In the genomic region with DNA sequence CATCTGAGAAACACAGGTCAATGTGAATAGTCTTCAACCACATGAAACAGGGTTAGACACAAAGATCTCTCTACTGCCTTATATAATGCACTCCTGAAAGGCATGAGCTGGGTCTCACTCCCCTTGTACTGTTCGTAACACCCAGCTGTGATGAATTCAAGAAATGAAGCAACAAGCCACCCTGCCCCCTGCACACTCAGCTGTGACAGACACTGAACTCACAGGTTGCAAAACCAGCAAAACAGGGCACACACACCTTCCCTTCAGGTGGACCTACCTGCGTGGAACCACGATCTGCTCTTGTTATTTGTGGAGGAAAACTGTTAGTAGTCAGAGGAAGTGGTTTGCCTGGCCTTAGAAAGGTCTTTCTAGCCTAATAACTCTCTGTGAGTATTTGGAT, we compare ENCODE assay signal across 20 cellular contexts.
DNase-seq lines count a peak whose midpoint lies in the region; ATAC-seq and TF ChIP-seq lines count a peak whose summit lies in the region.
"Had no signal": no experiment of that assay in that cellular context is flagged by ENCODE, and none has a peak within 500 bp of the region (broad histone marks: within the 10 kb centered on the region; RNA-seq: fewer than 3 reads in every experiment).

No MANE protein-coding gene starts in this region.

- H3K9ac ChIP-seq in PC-3 (ENCODE audit: low read length), result no peak overlapping the region

- no peaks in the 10 kb centered on the region for H3K27me3 Mint-ChIP-seq in progenitor cell of endocrine pancreas
- H3K27me3 Mint-ChIP-seq: CD4-positive, alpha-beta memory T cell had no signal

- no peaks in the 10 kb centered on the region for H3K9me2 ChIP-seq in PC-3 (replicated peaks; ENCODE audit: low read length)

- no peaks in the 10 kb centered on the region for H3K9me3 ChIP-seq in PC-3 (ENCODE audit: low read length)
- no peaks in the 10 kb centered on the region for H3K9me3 ChIP-seq in esophagus (ENCODE audit: control insufficient read depth in 2 of 2, insufficient read depth in 1 of 2, low read depth in 1 of 2, low read length in 1 of 2)
- H3K9me3 ChIP-seq in suprapubic skin, result no peaks in the 10 kb centered on the region
- H3K9me3 ChIP-seq: Caco-2 had no signal

- H3F3A ChIP-seq in PC-3 (ENCODE audit: low read length, unreplicated experiment), result no peaks in the 10 kb centered on the region

- peaks cover 15% of the 10 kb centered on the region for H3K4me1 Mint-ChIP-seq in progenitor cell of endocrine pancreas (ENCODE audit: low read depth)

- no peak for TF ChIP-seq POLR2A in suprapubic skin (IDR thresholded peaks at IDR 0.05)

- H3K36me3 ChIP-seq in PC-3 (ENCODE audit: low read depth, low read length), result no peaks in the 10 kb centered on the region
- H3K36me3 ChIP-seq in esophagus (ENCODE audit: control insufficient read depth in 2 of 2, insufficient read depth in 2 of 2, low read length in 1 of 2), result peaks cover 0 to 10% of the 10 kb centered on the region in 2 donors
- H3K36me3 ChIP-seq in suprapubic skin, result no peaks in the 10 kb centered on the region

- POLR2A ChIA-PET in PC-3 (lab: Charles Lee; ENCODE audit: unreplicated experiment), result no interaction called here

- H3K4me1 ChIP-seq in PC-3 (ENCODE audit: insufficient read depth, low read length) (no peaks in the 10 kb centered on the region), esophagus (ENCODE audit: control insufficient read depth in 2 of 2, insufficient read depth in 2 of 2, low read length in 1 of 2) (peaks cover 0 to 4% of the 10 kb centered on the region in 2 donors), suprapubic skin (no peaks in the 10 kb centered on the region)
- H3K4me1 ChIP-seq: Caco-2 had no signal

- no peaks in the 10 kb centered on the region for H3K36me3 Mint-ChIP-seq in progenitor cell of endocrine pancreas (ENCODE audit: insufficient read depth)
- H3K36me3 Mint-ChIP-seq: CD4-positive, alpha-beta memory T cell had no signal

- H3K79me2 ChIP-seq in PC-3 (ENCODE audit: low read length), result no peaks in the 10 kb centered on the region

- no peak overlapping the region for H3K4me2 ChIP-seq in PC-3 (ENCODE audit: low read length)

- H3K4me3 Mint-ChIP-seq in progenitor cell of endocrine pancreas (ENCODE audit: low read depth), result no peak overlapping the region

- no peak overlapping the region for H2AFZ ChIP-seq in PC-3 (ENCODE audit: low read length)

- H3K27ac ChIP-seq in PC-3 (ENCODE audit: low read length) (no peak overlapping the region), esophagus (ENCODE audit: low read depth in 2 of 2, low read length in 1 of 2) (peak overlapping the region; percentile 51 to 74), suprapubic skin (peak overlapping the region; percentile 16)

- CTCF ChIA-PET in PC-3 (lab: Charles Lee), result interaction anchor here (0.6 kb wide), 1 partner anchor 115 kb away, joined by 3 read pairs; no protein-coding TSS in a partner anchor

- H3K4me3 ChIP-seq in GM12865 (ENCODE audit: low read depth, low read length) (no peak overlapping the region), PC-3 (ENCODE audit: low read length) (no peak overlapping the region), esophagus (ENCODE audit: low read depth in 1 of 2, low read length in 2 of 2) (no peak overlapping the region), suprapubic skin (no peak overlapping the region)

- ATAC-seq in PC-3 (no peak), GM21528 (IDR thresholded peaks at IDR 0.05; ENCODE audit: low FRiP score, unreplicated experiment) (no peak)
- ATAC-seq: SK-N-SH treated with all-trans-retinoic acid at 6 μM for 48 hours had no signal

- H4K20me1 ChIP-seq in PC-3 (ENCODE audit: low read length), result no peaks in the 10 kb centered on the region

- WGBS in esophagus, 2 donors, result 62 to 70% methylated on average over 3 of the region's 3 CpGs
- WGBS in suprapubic skin, result 63% methylated on average over 3 of the region's 3 CpGs

- TF ChIP-seq CTCF in GM12865 (IDR thresholded peaks at IDR 0.05; ENCODE audit: insufficient read depth, low read depth, low read length, missing control alignments) (no peak), PC-3 (conservative IDR thresholded peaks at IDR 0.05; ENCODE audit: low read depth, low read length) (no peak), suprapubic skin (IDR thresholded peaks at IDR 0.05) (no peak), progenitor cell of endocrine pancreas (IDR thresholded peaks at IDR 0.05; ENCODE audit: unreplicated experiment) (no peak)

- H3K27ac Mint-ChIP-seq in progenitor cell of endocrine pancreas, result no peak overlapping the region

- intact Hi-C loops in PC-3 (cut with micrococcal nuclease), result no loop called here

- H3K27me3 ChIP-seq in PC-3 (ENCODE audit: low read length) (no peaks in the 10 kb centered on the region; the same call in 1 of the 2 replicates), esophagus (ENCODE audit: control insufficient read depth in 1 of 2, insufficient read depth in 2 of 2, low read length in 2 of 2) (no peaks in the 10 kb centered on the region), suprapubic skin (no peaks in the 10 kb centered on the region)

- DNase-seq in GM12865 (ENCODE audit: low read depth), result peak; percentile 69
- DNase-seq in PC-3, result peak; percentile 33
- no peak for DNase-seq in suprapubic skin (ENCODE audit: low spot score in 2 of 2)
- no peak for DNase-seq in progenitor cell of endocrine pancreas (ENCODE audit: low spot score, unreplicated experiment)
- DNase-seq in middle frontal gyrus (ENCODE audit: extremely low spot score, low spot score), result no peak
- no peak for DNase-seq in iPS-NIHi7 (ENCODE audit: extremely low spot score)
- DNase-seq: CD4-positive, alpha-beta memory T cell; DMS 273 treated with DMSO at 0.1 percent for 48 hours; DMS79 treated with DMSO at 0.1 percent for 48 hours; KG1; NCI-H1092; NCI-H1436 treated with DMSO at 0.1 percent for 48 hours; NCI-H1930; NCI-H226; NCI-H524; NCI-H82 had no signal

- no peak for TF ChIP-seq EP300 in suprapubic skin (IDR thresholded peaks at IDR 0.05)

- BruUV-seq in PC-3 (replicated peaks; lab: Mats Ljungman, UMichigan), result no TSS peak

- H3K9me3 Mint-ChIP-seq in progenitor cell of endocrine pancreas (ENCODE audit: low read depth), result no peaks in the 10 kb centered on the region
- H3K9me3 Mint-ChIP-seq: CD4-positive, alpha-beta memory T cell had no signal

Comparison
In these comparisons a context has a peak if more than half of its experiments do, and no peak if none do; other contexts are left out.
1. DNase-seq: peak in GM12865 (single experiment) and PC-3 (single experiment); none in suprapubic skin (0 of 2), progenitor cell of endocrine pancreas (single experiment), middle frontal gyrus (single experiment) and iPS-NIHi7 (single experiment).